21 cellular contexts compared by ENCODE assay signal in genomic region chr1:89637496-89637895, GRCh38. TPM values are rescaled to one million over a fixed set of nuclear protein-coding genes. Genes with fewer than 3 reads are reported as not detected.
A peak's percentile ranks its signal among the peaks of the same experiment; 100 is the strongest.
DNase-seq lines count a peak whose midpoint lies in the region; ATAC-seq and TF ChIP-seq lines count a peak whose summit lies in the region.
"Had no signal": no experiment of that assay in that cellular context is flagged by ENCODE, and none has a peak within 500 bp of the region (broad histone marks: within the 10 kb centered on the region; RNA-seq: fewer than 3 reads in every experiment).

No MANE protein-coding gene starts in this region.

- H3K9me3 Mint-ChIP-seq in activated CD8-positive, alpha-beta memory T cell treated with anti-CD3 and anti-CD28 coated beads, Interleukin-2, amount 10 ng/mL, durations not matched to agents 7 days and 5 days (ENCODE audit: low read depth), result no peaks in the 10 kb centered on the region
- peaks cover 0 to 1% (median 0%) of the 10 kb centered on the region in 8 donors for H3K9me3 Mint-ChIP-seq in CD4-positive, alpha-beta memory T cell
- H3K9me3 Mint-ChIP-seq in activated T-helper 17 cell treated with anti-CD3 and anti-CD28 coated beads, Interleukin-2, amount 50 U/mL, for 72 hours, result no peaks in the 10 kb centered on the region

- no peak overlapping the region for H2AFZ ChIP-seq in Karpas-422 (ENCODE audit: low read length)
- no peak overlapping the region for H2AFZ ChIP-seq in OCI-LY7 (ENCODE audit: low read length)
- H2AFZ ChIP-seq: GM23248 had no signal

- peaks cover 55% of the 10 kb centered on the region for H3K4me1 Mint-ChIP-seq in activated CD8-positive, alpha-beta memory T cell treated with anti-CD3 and anti-CD28 coated beads, Interleukin-2, amount 10 ng/mL, durations not matched to agents 7 days and 5 days
- H3K4me1 Mint-ChIP-seq in CD4-positive, alpha-beta memory T cell, result peaks cover 43 to 83% (median 66%) of the 10 kb centered on the region in 4 donors
- peaks cover 45% of the 10 kb centered on the region for H3K4me1 Mint-ChIP-seq in activated T-helper 17 cell treated with anti-CD3 and anti-CD28 coated beads, Interleukin-2, amount 50 U/mL, for 72 hours

- H3K4me3 Mint-ChIP-seq in activated CD8-positive, alpha-beta memory T cell treated with anti-CD3 and anti-CD28 coated beads, Interleukin-2, amount 10 ng/mL, durations not matched to agents 7 days and 5 days, result peak overlapping the region; percentile 31
- peak overlapping the region; percentile 36 to 83 (median 67) for H3K4me3 Mint-ChIP-seq in CD4-positive, alpha-beta memory T cell
- peak overlapping the region; percentile 91 for H3K4me3 Mint-ChIP-seq in activated T-helper 17 cell treated with anti-CD3 and anti-CD28 coated beads, Interleukin-2, amount 50 U/mL, for 72 hours

- intact Hi-C loops in CD4-positive, alpha-beta memory T cell (cut with micrococcal nuclease), result no loop called here
- intact Hi-C loops in OCI-LY7 (cut with micrococcal nuclease; ENCODE audit: unreplicated experiment), result no loop called here

- POLR2A ChIA-PET in CD4-positive, alpha-beta memory T cell (lab: Charles Lee; ENCODE audit: partially characterized antibody), result interaction anchor here (1.5 to 30.2 kb wide), 4 partner anchors 18 to 123 kb away, joined by 3 to 813 read pairs (median 236); no protein-coding TSS in a partner anchor
- POLR2A ChIA-PET in OCI-LY7 (lab: Charles Lee), result interaction anchor here (0.7 to 14.0 kb wide), 6 partner anchors 13 to 125 kb away, joined by 3 to 90 read pairs (median 4); no protein-coding TSS in a partner anchor

- H3K27me3 ChIP-seq in CD4-positive, alpha-beta memory T cell (ENCODE audit: insufficient read depth, low read length), result no peaks in the 10 kb centered on the region
- no peaks in the 10 kb centered on the region for H3K27me3 ChIP-seq in Karpas-422 (ENCODE audit: low read length)
- H3K27me3 ChIP-seq: brain microvascular endothelial cell, dorsolateral prefrontal cortex, ovary, right lobe of liver, upper lobe of right lung had no signal

- ATAC-seq in activated CD8-positive, alpha-beta memory T cell treated with anti-CD3 and anti-CD28 coated beads, Interleukin-2, amount 10 ng/mL, durations not matched to agents 7 days and 5 days, result no peak
- ATAC-seq in activated T-helper 17 cell treated with anti-CD3 and anti-CD28 coated beads, Interleukin-2, amount 50 U/mL, for 72 hours (replicated peaks), result no peak
- ATAC-seq: lower lobe of right lung, right lobe of liver, upper lobe of right lung had no signal

- peaks cover 53% of the 10 kb centered on the region for H3K36me3 Mint-ChIP-seq in activated CD8-positive, alpha-beta memory T cell treated with anti-CD3 and anti-CD28 coated beads, Interleukin-2, amount 10 ng/mL, durations not matched to agents 7 days and 5 days
- peaks cover 4 to 33% of the 10 kb centered on the region in 2 donors for H3K36me3 Mint-ChIP-seq in CD4-positive, alpha-beta memory T cell
- H3K36me3 Mint-ChIP-seq in activated T-helper 17 cell treated with anti-CD3 and anti-CD28 coated beads, Interleukin-2, amount 50 U/mL, for 72 hours (ENCODE audit: low read depth), result peaks cover 87% of the 10 kb centered on the region

- TF ChIP-seq CTCF in fibroblast of the aortic adventitia (IDR thresholded peaks at IDR 0.05; ENCODE audit: insufficient read depth, low read length), result no peak
- TF ChIP-seq CTCF in OCI-LY7 (conservative IDR thresholded peaks at IDR 0.05; ENCODE audit: low read length), result no peak

- no peak overlapping the region for H3K4me2 ChIP-seq in Karpas-422 (ENCODE audit: low read depth, low read length, poor library complexity, severe bottlenecking)
- no peak overlapping the region for H3K4me2 ChIP-seq in OCI-LY7 (ENCODE audit: low read length)

- H3K4me1 ChIP-seq in CD4-positive, alpha-beta memory T cell (ENCODE audit: insufficient read depth, low read length), result peaks cover 72% of the 10 kb centered on the region
- H3K4me1 ChIP-seq in Karpas-422 (ENCODE audit: low read length) (peaks cover 19% of the 10 kb centered on the region), OCI-LY7 (ENCODE audit: insufficient read depth, low read length, poor library complexity, severe bottlenecking) (peaks cover 20% of the 10 kb centered on the region)
- H3K4me1 ChIP-seq: right lobe of liver had no signal

- H3K4me3 ChIP-seq in CD4-positive, alpha-beta memory T cell (ENCODE audit: low read length in 2 of 2), result no peak overlapping the region
- H3K4me3 ChIP-seq in fibroblast of the aortic adventitia (ENCODE audit: low read depth, low read length) (no peak overlapping the region), Karpas-422 (ENCODE audit: low read length) (no peak overlapping the region), OCI-LY7 (ENCODE audit: low read depth, low read length, poor library complexity, severe bottlenecking) (no peak overlapping the region)
- H3K4me3 ChIP-seq: lower lobe of right lung, ovary, right lobe of liver, upper lobe of right lung had no signal

- no TSS peak for BruUV-seq in OCI-LY7 (replicated peaks; lab: Mats Ljungman, UMichigan)

- no peaks in the 10 kb centered on the region for H3K27me3 Mint-ChIP-seq in activated CD8-positive, alpha-beta memory T cell treated with anti-CD3 and anti-CD28 coated beads, Interleukin-2, amount 10 ng/mL, durations not matched to agents 7 days and 5 days
- no peaks in the 10 kb centered on the region for H3K27me3 Mint-ChIP-seq in CD4-positive, alpha-beta memory T cell
- H3K27me3 Mint-ChIP-seq in activated T-helper 17 cell treated with anti-CD3 and anti-CD28 coated beads, Interleukin-2, amount 50 U/mL, for 72 hours, result no peaks in the 10 kb centered on the region

- H3K9me2 ChIP-seq in Karpas-422 (replicated peaks; ENCODE audit: insufficient read depth, low read length) (no peaks in the 10 kb centered on the region), OCI-LY7 (ENCODE audit: insufficient read depth, low read length) (no peaks in the 10 kb centered on the region)

- CTCF ChIA-PET in activated CD8-positive, alpha-beta memory T cell treated with anti-CD3 and anti-CD28 coated beads, Interleukin-2, amount 10 ng/mL, durations not matched to agents 7 days and 5 days (lab: Charles Lee), result interaction anchor here (1.2 to 18.5 kb wide), 4 partner anchors 18 to 123 kb away, joined by 3 to 239 read pairs (median 5); no protein-coding TSS in a partner anchor
- CTCF ChIA-PET in CD4-positive, alpha-beta memory T cell (lab: Charles Lee; ENCODE audit: partially characterized antibody), result interaction anchor here (1.0 to 32.4 kb wide), 5 partner anchors 9 to 126 kb away, joined by 3 to 688 read pairs (median 20); no protein-coding TSS in a partner anchor
- CTCF ChIA-PET in OCI-LY7 (lab: Charles Lee; ENCODE audit: unreplicated experiment), result no interaction called here

- H3K9me3 ChIP-seq in CD4-positive, alpha-beta memory T cell (ENCODE audit: control insufficient read depth in 1 of 2, low read length in 2 of 2), result no peaks in the 10 kb centered on the region
- H3K9me3 ChIP-seq in Karpas-422 (ENCODE audit: low read length) (no peaks in the 10 kb centered on the region), OCI-LY7 (ENCODE audit: low read length) (no peaks in the 10 kb centered on the region)
- H3K9me3 ChIP-seq: lower lobe of right lung, ovary, right lobe of liver, upper lobe of right lung had no signal

- H3K79me2 ChIP-seq in Karpas-422 (ENCODE audit: low read length) (no peaks in the 10 kb centered on the region), OCI-LY7 (ENCODE audit: insufficient read depth, low read depth, low read length) (peaks cover 22% of the 10 kb centered on the region; the same call in 1 of the 2 replicates)

- H4K20me1 ChIP-seq in Karpas-422 (ENCODE audit: insufficient read depth, low read depth, low read length) (peaks cover 6% of the 10 kb centered on the region; the same call in 1 of the 2 replicates), OCI-LY7 (ENCODE audit: insufficient read depth, low read length) (no peaks in the 10 kb centered on the region)

- no peaks in the 10 kb centered on the region for H3K36me3 ChIP-seq in CD4-positive, alpha-beta memory T cell (ENCODE audit: insufficient read depth, low read length)
- H3K36me3 ChIP-seq in Karpas-422 (ENCODE audit: insufficient read depth, low read length) (no peaks in the 10 kb centered on the region), OCI-LY7 (ENCODE audit: insufficient read depth, low read length) (no peaks in the 10 kb centered on the region)
- H3K36me3 ChIP-seq: brain microvascular endothelial cell, lower lobe of right lung, ovary, right lobe of liver, upper lobe of right lung had no signal

- no peak overlapping the region for H3K27ac ChIP-seq in CD4-positive, alpha-beta memory T cell (ENCODE audit: low read depth, low read length)
- H3K27ac ChIP-seq in Karpas-422 (ENCODE audit: low read length) (no peak overlapping the region), OCI-LY7 (ENCODE audit: low read depth, low read length, poor library complexity, severe bottlenecking) (no peak overlapping the region)
- H3K27ac ChIP-seq: GM23248, lower lobe of right lung, ovary, right lobe of liver, RWPE1, upper lobe of right lung, VCaP had no signal

- H3K9ac ChIP-seq in Karpas-422 (ENCODE audit: low read length), result no peak overlapping the region
- H3K9ac ChIP-seq: GM23248 had no signal

- DNase-seq in activated CD8-positive, alpha-beta memory T cell treated with anti-CD3 and anti-CD28 coated beads, Interleukin-2, amount 10 ng/mL, durations not matched to agents 7 days and 5 days, result no peak
- DNase-seq in activated CD8-positive, alpha-beta memory T cell treated with anti-CD3 and anti-CD28 coated beads for 24 hours, result no peak
- no peak for DNase-seq in CD4-positive, alpha-beta memory T cell
- DNase-seq in fibroblast of the aortic adventitia (ENCODE audit: low read depth), result peak; percentile 59
- DNase-seq in NCI-H2107 (lab: John Stamatoyannopoulos, UW), result no peak
- no peak for DNase-seq in Karpas-422
- no peak for DNase-seq in OCI-LY7 (ENCODE audit: low spot score)
- DNase-seq: ACHN; brain microvascular endothelial cell; COR-L47; dorsolateral prefrontal cortex; GM23248; lower lobe of right lung; NCI-H2029; ovary; right lobe of liver; stimulated activated naive CD4-positive, alpha-beta T cell treated with Interleukin-2 at 50 U/mL for 16 hours; upper lobe of right lung had no signal

- no peak overlapping the region for H3K27ac Mint-ChIP-seq in activated CD8-positive, alpha-beta memory T cell treated with anti-CD3 and anti-CD28 coated beads, Interleukin-2, amount 10 ng/mL, durations not matched to agents 7 days and 5 days
- peak overlapping the region; percentile 5 to 98 (median 54) for H3K27ac Mint-ChIP-seq in CD4-positive, alpha-beta memory T cell
- peak overlapping the region; percentile 93 for H3K27ac Mint-ChIP-seq in activated T-helper 17 cell treated with anti-CD3 and anti-CD28 coated beads, Interleukin-2, amount 50 U/mL, for 72 hours

RNA-seq across cellular contexts. Expression of gene LRRC8C, which starts 4.6 kb away (rescaled TPM):
- 10 to 100 TPM; 43.5 to 44.3 TPM for total RNA-seq in activated CD8-positive, alpha-beta memory T cell treated with anti-CD3 and anti-CD28 coated beads, Interleukin-2, amount 10 ng/mL, durations not matched to agents 7 days and 5 days
- 10 to 100 TPM; 56.7 to 57.1 TPM for total RNA-seq in CD4-positive, alpha-beta memory T cell
- 10 to 100 TPM; 21.2 to 30.1 TPM for polyA plus RNA-seq in CD4-positive, alpha-beta memory T cell
- total RNA-seq in activated T-helper 17 cell treated with anti-CD3 and anti-CD28 coated beads, Interleukin-2, amount 50 U/mL, for 72 hours, result 10 to 100 TPM; 27.7 to 50.4 TPM
- total RNA-seq in fibroblast of the aortic adventitia (ENCODE audit: low replicate concordance) (6.0 and 25.3 TPM in 2 replicates), OCI-LY7 (2022) (8.8 and 9.0 TPM in 2 replicates)
- 2.4 and 8.3 TPM in 2 replicates for total RNA-seq in Karpas-422 (2014; rRNA removed; shearing (Covaris generic); ENCODE audit: low replicate concordance)
- total RNA-seq in OCI-LY7 (2014; rRNA removed; shearing (Covaris generic)), result 4.1 and 6.0 TPM in 2 replicates

Comparison
In these comparisons a context has a peak if more than half of its experiments do, and no peak if none do; other contexts are left out.
1. H3K4me3 Mint-ChIP-seq: peak in every context shown above with its lines; median percentile 91 in activated T-helper 17 cell treated with anti-CD3 and anti-CD28 coated beads, Interleukin-2, amount 50 U/mL, for 72 hours; 67 in CD4-positive, alpha-beta memory T cell; 31 in activated CD8-positive, alpha-beta memory T cell treated with anti-CD3 and anti-CD28 coated beads, Interleukin-2, amount 10 ng/mL, durations not matched to agents 7 days and 5 days.